ENCODE assay signal across 28 cellular contexts in the genomic region with DNA sequence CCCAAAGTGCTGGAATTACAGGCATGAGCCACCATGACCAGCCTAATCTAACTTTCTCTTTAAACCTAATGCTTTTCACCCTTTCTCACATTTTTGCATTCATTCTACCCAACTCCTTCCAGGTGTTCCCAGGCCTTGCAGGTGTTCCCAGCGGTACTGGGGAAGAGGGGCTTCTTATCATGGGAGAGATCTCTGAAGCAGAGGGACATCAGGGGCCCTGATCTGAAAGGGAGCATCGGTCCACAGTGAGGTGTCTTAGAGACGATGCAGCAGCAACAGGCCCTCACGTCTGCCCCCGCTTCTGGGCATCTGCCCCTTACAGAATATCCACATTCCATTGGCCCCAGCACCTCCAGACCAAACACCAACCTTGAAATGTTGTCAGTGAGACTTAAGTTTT.
"Had no signal": no experiment of that assay in that cellular context is flagged by ENCODE, and none has a peak within 500 bp of the region (broad histone marks: within the 10 kb centered on the region; RNA-seq: fewer than 3 reads in every experiment).

No MANE protein-coding gene starts in this region.

- H3K9ac ChIP-seq: parathyroid adenoma had no signal

- H3K27ac ChIP-seq: neutrophil, ovary, parathyroid adenoma, psoas muscle, right lobe of liver, sigmoid colon, stomach, thoracic aorta, thyroid gland, tibial nerve, upper lobe of right lung, uterus had no signal

- H3K9me3 Mint-ChIP-seq: naive thymus-derived CD4-positive, alpha-beta T cell; natural killer cell; stimulated activated effector memory CD8-positive, alpha-beta T cell treated with anti-CD3 and anti-CD28 coated beads, Interleukin-12 subunit alpha, Interleukin-12 subunit beta, amount 100 ng/mL, for 72 hours; stimulated activated naive B cell treated with anti-CD40 and anti-IgM and Interleukin-4, amounts not matched to agents 10 μg/mL and 1 μg/mL and 100 μg/mL, for 72 hours; stimulated activated naive CD8-positive, alpha-beta T cell treated with anti-CD3 and anti-CD28 coated beads, Interleukin-15, Interleukin-2, amounts not matched to agents 100 ng/mL and 50 ng/mL, for 24 hours; type B pancreatic cell had no signal

- ATAC-seq: naive thymus-derived CD4-positive, alpha-beta T cell; natural killer cell; psoas muscle; right cardiac atrium; stimulated activated effector memory CD8-positive, alpha-beta T cell treated with anti-CD3 and anti-CD28 coated beads, Interleukin-12 subunit alpha, Interleukin-12 subunit beta, amount 100 ng/mL, for 72 hours; stimulated activated naive B cell treated with anti-CD40 and anti-IgM and Interleukin-4, amounts not matched to agents 10 μg/mL and 1 μg/mL and 100 μg/mL, for 72 hours; upper lobe of right lung had no signal

- H3K36me3 ChIP-seq: neutrophil, ovary, right lobe of liver, sigmoid colon, stomach, thoracic aorta, thyroid gland, upper lobe of right lung, uterus had no signal

- FAIRE-seq: small intestine had no signal

- H3K27me3 ChIP-seq: neutrophil, ovary, right lobe of liver, sigmoid colon, stomach, thyroid gland, tibial nerve, upper lobe of right lung, uterus had no signal

- H3K4me1 ChIP-seq: parathyroid adenoma, psoas muscle, sigmoid colon, stomach, thyroid gland, tibial nerve, upper lobe of right lung, uterus had no signal

- H3K4me1 Mint-ChIP-seq: natural killer cell; nephron; stimulated activated effector memory CD8-positive, alpha-beta T cell treated with anti-CD3 and anti-CD28 coated beads, Interleukin-12 subunit alpha, Interleukin-12 subunit beta, amount 100 ng/mL, for 72 hours; stimulated activated naive B cell treated with anti-CD40 and anti-IgM and Interleukin-4, amounts not matched to agents 10 μg/mL and 1 μg/mL and 100 μg/mL, for 72 hours had no signal

- H3K36me3 Mint-ChIP-seq: natural killer cell; stimulated activated effector memory CD8-positive, alpha-beta T cell treated with anti-CD3 and anti-CD28 coated beads, Interleukin-12 subunit alpha, Interleukin-12 subunit beta, amount 100 ng/mL, for 72 hours; stimulated activated naive B cell treated with anti-CD40 and anti-IgM and Interleukin-4, amounts not matched to agents 10 μg/mL and 1 μg/mL and 100 μg/mL, for 72 hours; type B pancreatic cell had no signal

- H3K4me3 ChIP-seq: ovary, psoas muscle, right lobe of liver, sigmoid colon, stomach, thoracic aorta, thyroid gland, tibial nerve, upper lobe of right lung, uterus had no signal

- H3K4me3 Mint-ChIP-seq: naive thymus-derived CD4-positive, alpha-beta T cell; natural killer cell; nephron; stimulated activated effector memory CD8-positive, alpha-beta T cell treated with anti-CD3 and anti-CD28 coated beads, Interleukin-12 subunit alpha, Interleukin-12 subunit beta, amount 100 ng/mL, for 72 hours; stimulated activated naive B cell treated with anti-CD40 and anti-IgM and Interleukin-4, amounts not matched to agents 10 μg/mL and 1 μg/mL and 100 μg/mL, for 72 hours; stimulated activated naive CD8-positive, alpha-beta T cell treated with anti-CD3 and anti-CD28 coated beads, Interleukin-15, Interleukin-2, amounts not matched to agents 100 ng/mL and 50 ng/mL, for 24 hours; type B pancreatic cell had no signal

- H3K27me3 Mint-ChIP-seq: progenitor cell of endocrine pancreas; stimulated activated naive CD8-positive, alpha-beta T cell treated with anti-CD3 and anti-CD28 coated beads, Interleukin-15, Interleukin-2, amounts not matched to agents 100 ng/mL and 50 ng/mL, for 24 hours; type B pancreatic cell had no signal

- H3K9me3 ChIP-seq: neutrophil, ovary, psoas muscle, right lobe of liver, sigmoid colon, stomach, thoracic aorta, thyroid gland, tibial nerve, upper lobe of right lung, uterus had no signal

- DNase-seq: naive thymus-derived CD4-positive, alpha-beta T cell; natural killer cell; nucleus accumbens; ovary; psoas muscle; right cardiac atrium; sigmoid colon; small intestine; stimulated activated CD4-positive, alpha-beta T cell treated with anti-CD3 and anti-CD28 coated beads, Interleukin-15, amount 100 ng/mL, for 24 hours; stimulated activated CD4-positive, alpha-beta T cell treated with anti-CD3 and anti-CD28 coated beads, Interleukin-2, amount 100 ng/mL, for 24 hours; stimulated activated CD4-positive, alpha-beta T cell treated with anti-CD3 and anti-CD28 coated beads, Interleukin-2, amount 100 ng/mL, for 48 hours; stimulated activated CD4-positive, alpha-beta T cell treated with anti-CD3 and anti-CD28 coated beads, Interleukin-4, amount 100 ng/mL, for 24 hours; stimulated activated naive B cell treated with anti-CD40 and anti-IgM and Interleukin-4, amounts not matched to agents 10 μg/mL and 1 μg/mL and 100 μg/mL, for 72 hours; stimulated activated naive CD4-positive, alpha-beta T cell treated with Interleukin-2 at 50 U/mL for 16 hours; stomach; thyroid gland; upper lobe of right lung; uterus had no signal

- H3K79me2 ChIP-seq: parathyroid adenoma had no signal

- H2AFZ ChIP-seq: parathyroid adenoma had no signal

- H3K27ac Mint-ChIP-seq: naive thymus-derived CD4-positive, alpha-beta T cell; natural killer cell; nephron; progenitor cell of endocrine pancreas; stimulated activated effector memory CD8-positive, alpha-beta T cell treated with anti-CD3 and anti-CD28 coated beads, Interleukin-12 subunit alpha, Interleukin-12 subunit beta, amount 100 ng/mL, for 72 hours; stimulated activated naive B cell treated with anti-CD40 and anti-IgM and Interleukin-4, amounts not matched to agents 10 μg/mL and 1 μg/mL and 100 μg/mL, for 72 hours; stimulated activated naive CD8-positive, alpha-beta T cell treated with anti-CD3 and anti-CD28 coated beads, Interleukin-15, Interleukin-2, amounts not matched to agents 100 ng/mL and 50 ng/mL, for 24 hours; type B pancreatic cell had no signal
